Comparison of ENCODE assay signal across 1 cellular context in the genomic region with DNA sequence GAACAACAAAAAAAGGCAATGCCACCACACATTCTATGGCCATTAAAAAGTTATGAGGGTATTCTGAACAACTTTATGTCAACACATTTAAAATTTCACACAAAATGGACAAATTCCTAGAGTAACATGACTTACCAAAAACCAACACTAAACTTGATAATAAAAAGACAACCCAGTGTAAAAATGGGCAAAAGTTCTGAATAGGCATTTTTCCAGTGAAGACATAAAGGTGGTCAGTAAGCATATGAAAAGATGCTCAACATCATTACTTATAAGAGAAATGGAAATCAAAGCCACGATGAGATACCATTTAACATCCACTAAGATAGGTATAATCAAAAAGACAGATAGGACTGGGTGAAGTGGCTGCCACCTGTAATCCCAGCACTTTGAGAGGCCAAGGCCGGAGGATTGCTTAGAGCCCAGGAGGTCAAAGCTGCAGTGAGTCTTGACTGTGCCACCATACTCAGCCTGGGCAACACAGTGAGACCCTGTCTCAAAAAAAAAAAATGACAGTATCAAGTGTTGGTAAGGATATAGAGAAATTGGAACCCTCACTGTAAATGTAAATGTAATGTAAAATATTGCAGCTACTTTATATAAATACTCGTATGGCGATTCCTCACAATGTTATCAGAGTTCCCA.
A peak's percentile ranks its signal among the peaks of the same experiment; 100 is the strongest.
TF ChIP-seq lines count a peak whose summit lies in the region.

No MANE protein-coding gene starts in this region.

TF ChIP-seq in K562, 482 proteins besides CTCF, POLR2A, EP300 and RAD21 (continued from another document):
- TF ChIP-seq ETV6 (IDR thresholded peaks at IDR 0.05; ENCODE audit: borderline replicate concordance in 1 of 2, low read depth in 2 of 2, low read length in 1 of 2) (no peak), ETV6 (CRISPR knock-in tag; IDR thresholded peaks at IDR 0.05; ENCODE audit: borderline replicate concordance) (no peak), ZNF121 (CRISPR knock-in tag; conservative IDR thresholded peaks at IDR 0.05) (peak; percentile 55; the same call in 1 of the 2 replicates)
